1 cellular context compared by ENCODE assay signal in the genomic region with DNA sequence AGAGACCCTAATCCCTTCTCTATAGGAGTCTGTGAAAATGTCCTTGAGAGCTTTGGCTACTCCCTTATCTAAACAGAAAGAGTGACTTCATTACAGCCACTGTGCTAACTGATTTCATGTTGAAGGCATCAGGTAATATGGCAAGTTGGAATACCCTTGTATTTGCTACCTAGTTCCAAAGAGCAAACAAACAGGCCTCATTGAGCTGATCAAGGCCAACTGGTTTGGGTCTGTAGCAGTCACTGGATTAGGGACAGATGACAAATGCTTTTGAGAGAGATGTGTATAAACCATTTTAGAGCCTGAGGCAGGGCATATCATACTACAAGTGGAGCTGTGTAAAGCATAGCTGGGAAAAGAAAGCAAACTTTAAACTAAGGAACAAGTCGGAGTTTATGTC.
TF ChIP-seq lines count a peak whose summit lies in the region.

No MANE protein-coding gene starts in this region.

TF ChIP-seq in HepG2, 621 proteins besides CTCF, POLR2A, EP300 and RAD21 (continued from another document and continues in another):
- TF ChIP-seq TEAD3 (CRISPR knock-in tag; optimal IDR thresholded peaks at IDR 0.05; ENCODE audit: borderline replicate concordance), result peak; percentile 79
- no peak for TF ChIP-seq CHD4 (IDR thresholded peaks at IDR 0.05; ENCODE audit: borderline replicate concordance, low read length)
- TF ChIP-seq PHF8 (CRISPR knock-in tag; IDR thresholded peaks at IDR 0.05), result no peak
- TF ChIP-seq, protein P1, sequence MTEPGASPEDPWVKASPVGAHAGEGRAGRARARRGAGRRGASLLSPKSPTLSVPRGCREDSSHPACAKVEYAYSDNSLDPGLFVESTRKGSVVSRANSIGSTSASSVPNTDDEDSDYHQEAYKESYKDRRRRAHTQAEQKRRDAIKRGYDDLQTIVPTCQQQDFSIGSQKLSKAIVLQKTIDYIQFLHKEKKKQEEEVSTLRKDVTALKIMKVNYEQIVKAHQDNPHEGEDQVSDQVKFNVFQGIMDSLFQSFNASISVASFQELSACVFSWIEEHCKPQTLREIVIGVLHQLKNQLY (CRISPR knock-in tag; IDR thresholded peaks at IDR 0.05), result 0 out of 2 replicates have a peak, but pooled peaks have one; percentile 54
- peak; percentile 88 for TF ChIP-seq FOXO1 (CRISPR knock-in tag; IDR thresholded peaks at IDR 0.05)
- TF ChIP-seq GATAD1 (CRISPR knock-in tag; IDR thresholded peaks at IDR 0.05), result 0 out of 2 replicates have a peak, but pooled peaks have one; percentile 35
- no peak for TF ChIP-seq GABPA (IDR thresholded peaks at IDR 0.05; ENCODE audit: low read depth, low read length)
- no peak for TF ChIP-seq GABPA (CRISPR knock-in tag; IDR thresholded peaks at IDR 0.05; ENCODE audit: low read depth)
- TF ChIP-seq RXRA (CRISPR knock-in tag; IDR thresholded peaks at IDR 0.05), result no peak
- TF ChIP-seq, protein P2, sequence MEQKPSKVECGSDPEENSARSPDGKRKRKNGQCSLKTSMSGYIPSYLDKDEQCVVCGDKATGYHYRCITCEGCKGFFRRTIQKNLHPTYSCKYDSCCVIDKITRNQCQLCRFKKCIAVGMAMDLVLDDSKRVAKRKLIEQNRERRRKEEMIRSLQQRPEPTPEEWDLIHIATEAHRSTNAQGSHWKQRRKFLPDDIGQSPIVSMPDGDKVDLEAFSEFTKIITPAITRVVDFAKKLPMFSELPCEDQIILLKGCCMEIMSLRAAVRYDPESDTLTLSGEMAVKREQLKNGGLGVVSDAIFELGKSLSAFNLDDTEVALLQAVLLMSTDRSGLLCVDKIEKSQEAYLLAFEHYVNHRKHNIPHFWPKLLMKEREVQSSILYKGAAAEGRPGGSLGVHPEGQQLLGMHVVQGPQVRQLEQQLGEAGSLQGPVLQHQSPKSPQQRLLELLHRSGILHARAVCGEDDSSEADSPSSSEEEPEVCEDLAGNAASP (CRISPR knock-in tag; IDR thresholded peaks at IDR 0.05; ENCODE audit: borderline replicate concordance), result no peak
- peak; percentile 69; the same call in 1 of the 2 replicates for TF ChIP-seq REPIN1 (CRISPR knock-in tag; IDR thresholded peaks at IDR 0.05; ENCODE audit: borderline replicate concordance, low read depth)
- TF ChIP-seq ZNF607 (CRISPR knock-in tag; IDR thresholded peaks at IDR 0.05; ENCODE audit: borderline replicate concordance), result no peak
- TF ChIP-seq, protein P3, sequence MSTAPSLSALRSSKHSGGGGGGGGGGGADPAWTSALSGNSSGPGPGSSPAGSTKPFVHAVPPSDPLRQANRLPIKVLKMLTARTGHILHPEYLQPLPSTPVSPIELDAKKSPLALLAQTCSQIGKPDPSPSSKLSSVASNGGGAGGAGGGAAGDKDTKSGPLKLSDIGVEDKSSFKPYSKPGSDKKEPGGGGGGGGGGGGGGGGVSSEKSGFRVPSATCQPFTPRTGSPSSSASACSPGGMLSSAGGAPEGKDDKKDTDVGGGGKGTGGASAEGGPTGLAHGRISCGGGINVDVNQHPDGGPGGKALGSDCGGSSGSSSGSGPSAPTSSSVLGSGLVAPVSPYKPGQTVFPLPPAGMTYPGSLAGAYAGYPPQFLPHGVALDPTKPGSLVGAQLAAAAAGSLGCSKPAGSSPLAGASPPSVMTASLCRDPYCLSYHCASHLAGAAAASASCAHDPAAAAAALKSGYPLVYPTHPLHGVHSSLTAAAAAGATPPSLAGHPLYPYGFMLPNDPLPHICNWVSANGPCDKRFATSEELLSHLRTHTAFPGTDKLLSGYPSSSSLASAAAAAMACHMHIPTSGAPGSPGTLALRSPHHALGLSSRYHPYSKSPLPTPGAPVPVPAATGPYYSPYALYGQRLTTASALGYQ (CRISPR knock-in tag; IDR thresholded peaks at IDR 0.05), result peak; percentile 61; the same call in 1 of the 2 replicates
- no peak for TF ChIP-seq MZF1 (CRISPR knock-in tag; IDR thresholded peaks at IDR 0.05; ENCODE audit: borderline replicate concordance)
- no peak for TF ChIP-seq ZIK1 (CRISPR knock-in tag; IDR thresholded peaks at IDR 0.05; ENCODE audit: borderline replicate concordance, low read depth)
- peak; percentile 83 for TF ChIP-seq ZNF614 (CRISPR knock-in tag; IDR thresholded peaks at IDR 0.05; ENCODE audit: borderline replicate concordance)
- no peak for TF ChIP-seq GTF3A (CRISPR knock-in tag; conservative IDR thresholded peaks at IDR 0.05)
- TF ChIP-seq RCOR2 (CRISPR knock-in tag; IDR thresholded peaks at IDR 0.05), result peak; percentile 90
- TF ChIP-seq ZNF605 (CRISPR knock-in tag; IDR thresholded peaks at IDR 0.05), result no peak
- TF ChIP-seq SMAD3 (CRISPR knock-in tag; IDR thresholded peaks at IDR 0.05), result peak; percentile 43; the same call in 1 of the 2 replicates
- no peak for TF ChIP-seq TBL1XR1 (IDR thresholded peaks at IDR 0.05; ENCODE audit: borderline replicate concordance, low read length, partially characterized antibody)
- no peak for TF ChIP-seq ZNF660 (CRISPR knock-in tag; IDR thresholded peaks at IDR 0.05; ENCODE audit: borderline replicate concordance, low read depth)
- TF ChIP-seq SIX4 (CRISPR knock-in tag; IDR thresholded peaks at IDR 0.05), result 0 out of 2 replicates have a peak, but pooled peaks have one; percentile 20
- TF ChIP-seq, protein P4, sequence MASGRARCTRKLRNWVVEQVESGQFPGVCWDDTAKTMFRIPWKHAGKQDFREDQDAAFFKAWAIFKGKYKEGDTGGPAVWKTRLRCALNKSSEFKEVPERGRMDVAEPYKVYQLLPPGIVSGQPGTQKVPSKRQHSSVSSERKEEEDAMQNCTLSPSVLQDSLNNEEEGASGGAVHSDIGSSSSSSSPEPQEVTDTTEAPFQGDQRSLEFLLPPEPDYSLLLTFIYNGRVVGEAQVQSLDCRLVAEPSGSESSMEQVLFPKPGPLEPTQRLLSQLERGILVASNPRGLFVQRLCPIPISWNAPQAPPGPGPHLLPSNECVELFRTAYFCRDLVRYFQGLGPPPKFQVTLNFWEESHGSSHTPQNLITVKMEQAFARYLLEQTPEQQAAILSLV (CRISPR knock-in tag; IDR thresholded peaks at IDR 0.05; ENCODE audit: borderline replicate concordance), result no peak
- no peak for TF ChIP-seq NR2F1 (CRISPR knock-in tag; IDR thresholded peaks at IDR 0.05)
- no peak for TF ChIP-seq POLR2G (IDR thresholded peaks at IDR 0.05; ENCODE audit: low read depth, low read length)
- TF ChIP-seq, protein P5, sequence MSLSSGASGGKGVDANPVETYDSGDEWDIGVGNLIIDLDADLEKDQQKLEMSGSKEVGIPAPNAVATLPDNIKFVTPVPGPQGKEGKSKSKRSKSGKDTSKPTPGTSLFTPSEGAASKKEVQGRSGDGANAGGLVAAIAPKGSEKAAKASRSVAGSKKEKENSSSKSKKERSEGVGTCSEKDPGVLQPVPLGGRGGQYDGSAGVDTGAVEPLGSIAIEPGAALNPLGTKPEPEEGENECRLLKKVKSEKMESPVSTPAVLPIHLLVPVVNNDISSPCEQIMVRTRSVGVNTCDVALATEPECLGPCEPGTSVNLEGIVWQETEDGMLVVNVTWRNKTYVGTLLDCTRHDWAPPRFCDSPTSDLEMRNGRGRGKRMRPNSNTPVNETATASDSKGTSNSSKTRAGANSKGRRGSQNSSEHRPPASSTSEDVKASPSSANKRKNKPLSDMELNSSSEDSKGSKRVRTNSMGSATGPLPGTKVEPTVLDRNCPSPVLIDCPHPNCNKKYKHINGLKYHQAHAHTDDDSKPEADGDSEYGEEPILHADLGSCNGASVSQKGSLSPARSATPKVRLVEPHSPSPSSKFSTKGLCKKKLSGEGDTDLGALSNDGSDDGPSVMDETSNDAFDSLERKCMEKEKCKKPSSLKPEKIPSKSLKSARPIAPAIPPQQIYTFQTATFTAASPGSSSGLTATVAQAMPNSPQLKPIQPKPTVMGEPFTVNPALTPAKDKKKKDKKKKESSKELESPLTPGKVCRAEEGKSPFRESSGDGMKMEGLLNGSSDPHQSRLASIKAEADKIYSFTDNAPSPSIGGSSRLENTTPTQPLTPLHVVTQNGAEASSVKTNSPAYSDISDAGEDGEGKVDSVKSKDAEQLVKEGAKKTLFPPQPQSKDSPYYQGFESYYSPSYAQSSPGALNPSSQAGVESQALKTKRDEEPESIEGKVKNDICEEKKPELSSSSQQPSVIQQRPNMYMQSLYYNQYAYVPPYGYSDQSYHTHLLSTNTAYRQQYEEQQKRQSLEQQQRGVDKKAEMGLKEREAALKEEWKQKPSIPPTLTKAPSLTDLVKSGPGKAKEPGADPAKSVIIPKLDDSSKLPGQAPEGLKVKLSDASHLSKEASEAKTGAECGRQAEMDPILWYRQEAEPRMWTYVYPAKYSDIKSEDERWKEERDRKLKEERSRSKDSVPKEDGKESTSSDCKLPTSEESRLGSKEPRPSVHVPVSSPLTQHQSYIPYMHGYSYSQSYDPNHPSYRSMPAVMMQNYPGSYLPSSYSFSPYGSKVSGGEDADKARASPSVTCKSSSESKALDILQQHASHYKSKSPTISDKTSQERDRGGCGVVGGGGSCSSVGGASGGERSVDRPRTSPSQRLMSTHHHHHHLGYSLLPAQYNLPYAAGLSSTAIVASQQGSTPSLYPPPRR (CRISPR knock-in tag; IDR thresholded peaks at IDR 0.05; ENCODE audit: borderline replicate concordance), result peak; percentile 93; the same call in 1 of the 2 replicates
- TF ChIP-seq CBX5 (CRISPR knock-in tag; IDR thresholded peaks at IDR 0.05; ENCODE audit: borderline replicate concordance), result no peak
- TF ChIP-seq ZNF292 (CRISPR knock-in tag; IDR thresholded peaks at IDR 0.05; ENCODE audit: borderline replicate concordance, low read depth), result peak; percentile 93; the same call in 1 of the 2 replicates
- TF ChIP-seq, protein P6, sequence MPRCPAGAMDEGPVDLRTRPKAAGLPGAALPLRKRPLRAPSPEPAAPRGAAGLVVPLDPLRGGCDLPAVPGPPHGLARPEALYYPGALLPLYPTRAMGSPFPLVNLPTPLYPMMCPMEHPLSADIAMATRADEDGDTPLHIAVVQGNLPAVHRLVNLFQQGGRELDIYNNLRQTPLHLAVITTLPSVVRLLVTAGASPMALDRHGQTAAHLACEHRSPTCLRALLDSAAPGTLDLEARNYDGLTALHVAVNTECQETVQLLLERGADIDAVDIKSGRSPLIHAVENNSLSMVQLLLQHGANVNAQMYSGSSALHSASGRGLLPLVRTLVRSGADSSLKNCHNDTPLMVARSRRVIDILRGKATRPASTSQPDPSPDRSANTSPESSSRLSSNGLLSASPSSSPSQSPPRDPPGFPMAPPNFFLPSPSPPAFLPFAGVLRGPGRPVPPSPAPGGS (CRISPR knock-in tag; IDR thresholded peaks at IDR 0.05), result no peak
- no peak for TF ChIP-seq ARNT (IDR thresholded peaks at IDR 0.05)
- peak; percentile 60; the same call in 1 of the 2 replicates for TF ChIP-seq MEIS2 (CRISPR knock-in tag; IDR thresholded peaks at IDR 0.05)
- no peak for TF ChIP-seq ZNF367 (CRISPR knock-in tag; IDR thresholded peaks at IDR 0.05; ENCODE audit: borderline replicate concordance)
- TF ChIP-seq RFX1 (IDR thresholded peaks at IDR 0.05), result no peak
- 0 out of 2 replicates have a peak, but pooled peaks have one; percentile 30 for TF ChIP-seq ZMYM2 (CRISPR knock-in tag; IDR thresholded peaks at IDR 0.05)
- TF ChIP-seq, protein P7, sequence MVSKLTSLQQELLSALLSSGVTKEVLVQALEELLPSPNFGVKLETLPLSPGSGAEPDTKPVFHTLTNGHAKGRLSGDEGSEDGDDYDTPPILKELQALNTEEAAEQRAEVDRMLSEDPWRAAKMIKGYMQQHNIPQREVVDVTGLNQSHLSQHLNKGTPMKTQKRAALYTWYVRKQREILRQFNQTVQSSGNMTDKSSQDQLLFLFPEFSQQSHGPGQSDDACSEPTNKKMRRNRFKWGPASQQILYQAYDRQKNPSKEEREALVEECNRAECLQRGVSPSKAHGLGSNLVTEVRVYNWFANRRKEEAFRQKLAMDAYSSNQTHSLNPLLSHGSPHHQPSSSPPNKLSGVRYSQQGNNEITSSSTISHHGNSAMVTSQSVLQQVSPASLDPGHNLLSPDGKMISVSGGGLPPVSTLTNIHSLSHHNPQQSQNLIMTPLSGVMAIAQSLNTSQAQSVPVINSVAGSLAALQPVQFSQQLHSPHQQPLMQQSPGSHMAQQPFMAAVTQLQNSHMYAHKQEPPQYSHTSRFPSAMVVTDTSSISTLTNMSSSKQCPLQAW (CRISPR knock-in tag; IDR thresholded peaks at IDR 0.05), result peak; percentile 73
- peak; percentile 68; the same call in 1 of the 2 replicates for TF ChIP-seq TARDBP (CRISPR knock-in tag; IDR thresholded peaks at IDR 0.05)
- TF ChIP-seq, protein P8, sequence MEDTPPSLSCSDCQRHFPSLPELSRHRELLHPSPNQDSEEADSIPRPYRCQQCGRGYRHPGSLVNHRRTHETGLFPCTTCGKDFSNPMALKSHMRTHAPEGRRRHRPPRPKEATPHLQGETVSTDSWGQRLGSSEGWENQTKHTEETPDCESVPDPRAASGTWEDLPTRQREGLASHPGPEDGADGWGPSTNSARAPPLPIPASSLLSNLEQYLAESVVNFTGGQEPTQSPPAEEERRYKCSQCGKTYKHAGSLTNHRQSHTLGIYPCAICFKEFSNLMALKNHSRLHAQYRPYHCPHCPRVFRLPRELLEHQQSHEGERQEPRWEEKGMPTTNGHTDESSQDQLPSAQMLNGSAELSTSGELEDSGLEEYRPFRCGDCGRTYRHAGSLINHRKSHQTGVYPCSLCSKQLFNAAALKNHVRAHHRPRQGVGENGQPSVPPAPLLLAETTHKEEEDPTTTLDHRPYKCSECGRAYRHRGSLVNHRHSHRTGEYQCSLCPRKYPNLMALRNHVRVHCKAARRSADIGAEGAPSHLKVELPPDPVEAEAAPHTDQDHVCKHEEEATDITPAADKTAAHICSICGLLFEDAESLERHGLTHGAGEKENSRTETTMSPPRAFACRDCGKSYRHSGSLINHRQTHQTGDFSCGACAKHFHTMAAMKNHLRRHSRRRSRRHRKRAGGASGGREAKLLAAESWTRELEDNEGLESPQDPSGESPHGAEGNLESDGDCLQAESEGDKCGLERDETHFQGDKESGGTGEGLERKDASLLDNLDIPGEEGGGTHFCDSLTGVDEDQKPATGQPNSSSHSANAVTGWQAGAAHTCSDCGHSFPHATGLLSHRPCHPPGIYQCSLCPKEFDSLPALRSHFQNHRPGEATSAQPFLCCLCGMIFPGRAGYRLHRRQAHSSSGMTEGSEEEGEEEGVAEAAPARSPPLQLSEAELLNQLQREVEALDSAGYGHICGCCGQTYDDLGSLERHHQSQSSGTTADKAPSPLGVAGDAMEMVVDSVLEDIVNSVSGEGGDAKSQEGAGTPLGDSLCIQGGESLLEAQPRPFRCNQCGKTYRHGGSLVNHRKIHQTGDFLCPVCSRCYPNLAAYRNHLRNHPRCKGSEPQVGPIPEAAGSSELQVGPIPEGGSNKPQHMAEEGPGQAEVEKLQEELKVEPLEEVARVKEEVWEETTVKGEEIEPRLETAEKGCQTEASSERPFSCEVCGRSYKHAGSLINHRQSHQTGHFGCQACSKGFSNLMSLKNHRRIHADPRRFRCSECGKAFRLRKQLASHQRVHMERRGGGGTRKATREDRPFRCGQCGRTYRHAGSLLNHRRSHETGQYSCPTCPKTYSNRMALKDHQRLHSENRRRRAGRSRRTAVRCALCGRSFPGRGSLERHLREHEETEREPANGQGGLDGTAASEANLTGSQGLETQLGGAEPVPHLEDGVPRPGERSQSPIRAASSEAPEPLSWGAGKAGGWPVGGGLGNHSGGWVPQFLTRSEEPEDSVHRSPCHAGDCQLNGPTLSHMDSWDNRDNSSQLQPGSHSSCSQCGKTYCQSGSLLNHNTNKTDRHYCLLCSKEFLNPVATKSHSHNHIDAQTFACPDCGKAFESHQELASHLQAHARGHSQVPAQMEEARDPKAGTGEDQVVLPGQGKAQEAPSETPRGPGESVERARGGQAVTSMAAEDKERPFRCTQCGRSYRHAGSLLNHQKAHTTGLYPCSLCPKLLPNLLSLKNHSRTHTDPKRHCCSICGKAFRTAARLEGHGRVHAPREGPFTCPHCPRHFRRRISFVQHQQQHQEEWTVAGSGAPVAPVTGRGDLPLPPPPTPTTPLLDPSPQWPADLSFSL (CRISPR knock-in tag; IDR thresholded peaks at IDR 0.05), result no peak
- no peak for TF ChIP-seq ZNF841 (CRISPR knock-in tag; IDR thresholded peaks at IDR 0.05; ENCODE audit: borderline replicate concordance)
